ENCODE assay signal across 10 cellular contexts in genomic region chr10:74598891-74599566, GRCh38.
DNase-seq lines count a peak whose midpoint lies in the region; ATAC-seq and TF ChIP-seq lines count a peak whose summit lies in the region.
"Had no signal": no experiment of that assay in that cellular context is flagged by ENCODE, and none has a peak within 500 bp of the region (broad histone marks: within the 10 kb centered on the region; RNA-seq: fewer than 3 reads in every experiment).

No MANE protein-coding gene starts in this region.

- H3K27me3 ChIP-seq in BLaER1 treated with 17β-estradiol and CSF1 and Interleukin-3, amounts not matched to agents 10 nM and 100 nM: no peaks in the 10 kb centered on the region
- no peaks in the 10 kb centered on the region for H3K27me3 ChIP-seq in PC-3 (ENCODE audit: low read length)
- H3K27me3 ChIP-seq in hepatocyte: no peaks in the 10 kb centered on the region
- H3K27me3 ChIP-seq: BE2C had no signal

- no TSS peak for BruUV-seq in PC-3 (replicated peaks; lab: Mats Ljungman, UMichigan)

- peak overlapping the region in 2 of 11 experiments; percentile 6 to 36; a peak in 3 of 22 replicates for H3K9ac ChIP-seq in BLaER1 treated with 17β-estradiol and CSF1 and Interleukin-3, amounts not matched to agents 10 nM and 100 nM
- H3K9ac ChIP-seq in PC-3 (ENCODE audit: low read length): no peak overlapping the region

- H4K20me1 ChIP-seq in BLaER1 treated with 17β-estradiol and CSF1 and Interleukin-3, amounts not matched to agents 10 nM and 100 nM: no peaks in the 10 kb centered on the region
- no peaks in the 10 kb centered on the region for H4K20me1 ChIP-seq in PC-3 (ENCODE audit: low read length)
- H4K20me1 ChIP-seq in hepatocyte (ENCODE audit: insufficient read depth, poor library complexity, severe bottlenecking): no peaks in the 10 kb centered on the region

- 76% methylated on average over 5 of the region's 5 CpGs for WGBS in hepatocyte (ENCODE audit: low lambda C conversion rate, missing lambda C conversion rate)

- H3K4me3 ChIP-seq in BLaER1 treated with 17β-estradiol and CSF1 and Interleukin-3, amounts not matched to agents 10 nM and 100 nM: no peak overlapping the region
- H3K4me3 ChIP-seq in PC-3 (ENCODE audit: low read length): no peak overlapping the region
- no peak overlapping the region for H3K4me3 ChIP-seq in hepatocyte

- no peaks in the 10 kb centered on the region for H3K79me2 ChIP-seq in PC-3 (ENCODE audit: low read length)
- no peaks in the 10 kb centered on the region for H3K79me2 ChIP-seq in hepatocyte

- ATAC-seq in GM21447 (IDR thresholded peaks at IDR 0.05; ENCODE audit: unreplicated experiment) (peak; percentile 69), PC-3 (peak; percentile 89), GM18873 (IDR thresholded peaks at IDR 0.05; ENCODE audit: low FRiP score, unreplicated experiment) (no peak), GM21717 (IDR thresholded peaks at IDR 0.05; ENCODE audit: unreplicated experiment) (no peak)

- H3K36me3 ChIP-seq in BLaER1 treated with 17β-estradiol and CSF1 and Interleukin-3, amounts not matched to agents 10 nM and 100 nM: peaks cover 7 to 32% (median 24%) of the 10 kb centered on the region in 11 experiments; a peak in 17 of 22 replicates
- H3K36me3 ChIP-seq in PC-3 (ENCODE audit: low read depth, low read length) (peaks cover 13% of the 10 kb centered on the region), hepatocyte (replicated peaks; ENCODE audit: insufficient read depth, low read depth) (no peaks in the 10 kb centered on the region)
- H3K36me3 ChIP-seq: BE2C had no signal

- peaks cover 9 to 26% (median 19%) of the 10 kb centered on the region in 10 experiments; a peak in 19 of 20 replicates for H3K4me1 ChIP-seq in BLaER1 treated with 17β-estradiol and CSF1 and Interleukin-3, amounts not matched to agents 10 nM and 100 nM
- H3K4me1 ChIP-seq in PC-3 (ENCODE audit: insufficient read depth, low read length) (peaks cover 12% of the 10 kb centered on the region), hepatocyte (ENCODE audit: insufficient read depth) (no peaks in the 10 kb centered on the region)
- H3K4me1 ChIP-seq: BE2C had no signal

- no peak for TF ChIP-seq CTCF in PC-3 (conservative IDR thresholded peaks at IDR 0.05; ENCODE audit: low read depth, low read length)
- no peak for TF ChIP-seq CTCF in hepatocyte (IDR thresholded peaks at IDR 0.05; ENCODE audit: poor library complexity)
- TF ChIP-seq CTCF in RWPE1 (conservative IDR thresholded peaks at IDR 0.05; ENCODE audit: low read depth): no peak

- CTCF ChIA-PET in PC-3 (lab: Charles Lee): interaction anchor here (0.5 to 0.6 kb wide), 2 partner anchors 355 to 423 kb away, joined by 3 to 5 read pairs; no protein-coding TSS in a partner anchor
- CTCF ChIA-PET in RWPE1 (lab: Yijun Ruan, JAX): interaction anchor here (0.6 kb wide), 1 partner anchor 658 kb away, joined by 3 read pairs; no protein-coding TSS in a partner anchor

- H3F3A ChIP-seq in PC-3 (ENCODE audit: low read length, unreplicated experiment): no peaks in the 10 kb centered on the region

- peak overlapping the region in 7 of 11 experiments; percentile 1 to 40 (median 22); a peak in 7 of 22 replicates for H3K27ac ChIP-seq in BLaER1 treated with 17β-estradiol and CSF1 and Interleukin-3, amounts not matched to agents 10 nM and 100 nM
- H3K27ac ChIP-seq in PC-3 (ENCODE audit: low read length) (no peak overlapping the region), hepatocyte (peak overlapping the region; percentile 25), RWPE1 (no peak overlapping the region)

- H2AFZ ChIP-seq in PC-3 (ENCODE audit: low read length) (no peak overlapping the region), hepatocyte (no peak overlapping the region)

- DNase-seq in PC-3 (peak; percentile 74), hepatocyte (ENCODE audit: low spot score) (no peak), RKO (ENCODE audit: low spot score) (no peak), RWPE1 (ENCODE audit: low spot score) (no peak)
- DNase-seq: activated CD4-positive, CD25-positive, alpha-beta regulatory T cell treated with anti-CD3 and anti-CD28 coated beads, Interleukin-2, amount 50 U/mL, for 72 hours; BE2C had no signal

- no peaks in the 10 kb centered on the region for H3K9me2 ChIP-seq in PC-3 (replicated peaks; ENCODE audit: low read length)
- H3K9me2 ChIP-seq in hepatocyte (replicated peaks; ENCODE audit: insufficient read depth): no peaks in the 10 kb centered on the region

- peaks cover 0 to 15% (median 13%) of the 10 kb centered on the region in 11 experiments; a peak in 17 of 22 replicates for H3K9me3 ChIP-seq in BLaER1 treated with 17β-estradiol and CSF1 and Interleukin-3, amounts not matched to agents 10 nM and 100 nM (replicated peaks in 1 of 11)
- H3K9me3 ChIP-seq in PC-3 (ENCODE audit: low read length) (no peaks in the 10 kb centered on the region), hepatocyte (ENCODE audit: low read depth) (no peaks in the 10 kb centered on the region)
- H3K9me3 ChIP-seq: BE2C had no signal

- intact Hi-C loops in PC-3 (cut with micrococcal nuclease): loop anchor here (1.0 to 5.0 kb wide), 9 partner anchors 42 to 423 kb away; no protein-coding TSS in a partner anchor

- peak overlapping the region; percentile 25 to 67 (median 44); a peak in 16 of 22 replicates for H3K4me2 ChIP-seq in BLaER1 treated with 17β-estradiol and CSF1 and Interleukin-3, amounts not matched to agents 10 nM and 100 nM
- H3K4me2 ChIP-seq in PC-3 (ENCODE audit: low read length) (peak overlapping the region; percentile 3; the same call in 1 of the 2 replicates), hepatocyte (peak overlapping the region; percentile 19)

- POLR2A ChIA-PET in PC-3 (lab: Charles Lee; ENCODE audit: unreplicated experiment): interaction anchor here (0.6 to 0.7 kb wide), 3 partner anchors 26 to 277 kb away, joined by 3 to 6 read pairs (median 4); no protein-coding TSS in a partner anchor
- POLR2A ChIA-PET in RWPE1 (lab: Yijun Ruan, JAX; ENCODE audit: low non-redundant PET): no interaction called here

Comparison
In these comparisons a context has a peak if more than half of its experiments do, and no peak if none do; other contexts are left out.
1. H3K27ac ChIP-seq: peak in BLaER1 treated with 17β-estradiol and CSF1 and Interleukin-3, amounts not matched to agents 10 nM and 100 nM (7 of 11) and hepatocyte (single experiment); none in PC-3 (single experiment) and RWPE1 (single experiment).
2. ATAC-seq: peak in GM21447 (single experiment) and PC-3 (single experiment); none in GM18873 (single experiment) and GM21717 (single experiment).
3. Peak in every context shown above with its lines, with median percentiles within 50 percentile points of each other: H3K4me2 ChIP-seq.